ENCODE assay signal across 10 cellular contexts in genomic region chr1:232767381-232768074, GRCh38. TPM values are rescaled to one million over a fixed set of nuclear protein-coding genes. Genes with fewer than 3 reads are reported as not detected.
DNase-seq lines count a peak whose midpoint lies in the region; ATAC-seq, FAIRE-seq and TF ChIP-seq lines count a peak whose summit lies in the region.
"Had no signal": no experiment of that assay in that cellular context is flagged by ENCODE, and none has a peak within 500 bp of the region (broad histone marks: within the 10 kb centered on the region; RNA-seq: fewer than 3 reads in every experiment).

No MANE protein-coding gene starts in this region.

- no peak overlapping the region for H3K27ac Mint-ChIP-seq in astrocyte (ENCODE audit: unreplicated experiment)
- peak overlapping the region in 1 of 10 donors; percentile 20 for H3K27ac Mint-ChIP-seq in naive thymus-derived CD8-positive, alpha-beta T cell
- H3K27ac Mint-ChIP-seq: activated T-helper 2 cell treated with anti-CD3 and anti-CD28 coated beads, Interferon-gamma antibody, Interleukin-2, Interleukin-4, amounts not matched to agents 10 μg/mL and 5 μg/mL and 100 μg/mL, durations not matched to agents 14 hours and 24 hours and 36 hours; IgD-negative memory B cell had no signal

- no peak overlapping the region for H3K9ac ChIP-seq in astrocyte (ENCODE audit: low read length)

- no peaks in the 10 kb centered on the region for H4K20me1 ChIP-seq in astrocyte (ENCODE audit: insufficient read depth, low read length)

- no peaks in the 10 kb centered on the region for H3K9me3 ChIP-seq in astrocyte (ENCODE audit: insufficient read depth, low read depth, low read length)

- no peak for TF ChIP-seq POLR2A in lower leg skin (IDR thresholded peaks at IDR 0.05)

- no peak overlapping the region for H2AFZ ChIP-seq in astrocyte (ENCODE audit: low read depth, low read length)

- no peaks in the 10 kb centered on the region for H3K9me3 Mint-ChIP-seq in astrocyte (ENCODE audit: unreplicated experiment)
- H3K9me3 Mint-ChIP-seq in naive thymus-derived CD8-positive, alpha-beta T cell, result peaks cover 0 to 22% (median 3%) of the 10 kb centered on the region in 9 donors
- H3K9me3 Mint-ChIP-seq: IgD-negative memory B cell had no signal

- ATAC-seq in GM21515 (IDR thresholded peaks at IDR 0.05; ENCODE audit: unreplicated experiment), result no peak
- no peak for ATAC-seq in naive thymus-derived CD8-positive, alpha-beta T cell

- H3K79me2 ChIP-seq in astrocyte (ENCODE audit: insufficient read depth, low read length), result no peaks in the 10 kb centered on the region

- DNase-seq in AG08396 (ENCODE audit: low spot score) (peak; percentile 42), astrocyte (ENCODE audit: low read depth) (peak; percentile 87), lower leg skin (ENCODE audit: low spot score in 2 of 2) (peak; percentile 86 to 87), GM19239 (ENCODE audit: insufficient read length, low spot score) (no peak), germinal center (ENCODE audit: low spot score) (no peak)
- DNase-seq in Jurkat, Clone E6-1 (ENCODE audit: low read depth, low spot score), result peak; percentile 10
- DNase-seq in naive thymus-derived CD8-positive, alpha-beta T cell, result no peak

- 23 to 25% methylated on average over 12 of the region's 12 CpGs for WGBS in lower leg skin, 2 donors

- H3K4me2 ChIP-seq in astrocyte (ENCODE audit: low read length), result no peak overlapping the region

- no peak overlapping the region for H3K27ac ChIP-seq in astrocyte (ENCODE audit: low read depth, low read length)

- peaks cover 15% of the 10 kb centered on the region for H3K4me1 Mint-ChIP-seq in astrocyte (ENCODE audit: low read depth, unreplicated experiment)
- no peaks in the 10 kb centered on the region for H3K4me1 Mint-ChIP-seq in naive thymus-derived CD8-positive, alpha-beta T cell
- H3K4me1 Mint-ChIP-seq: IgD-negative memory B cell had no signal

- H3K27me3 Mint-ChIP-seq in astrocyte (ENCODE audit: low read depth, unreplicated experiment), result no peaks in the 10 kb centered on the region
- H3K27me3 Mint-ChIP-seq in naive thymus-derived CD8-positive, alpha-beta T cell, result peaks cover 0 to 12% (median 4%) of the 10 kb centered on the region in 5 donors

- no peaks in the 10 kb centered on the region for H3K27me3 ChIP-seq in astrocyte (ENCODE audit: insufficient read depth, low read length)

- no peak for FAIRE-seq in astrocyte (lab: Jason Lieb, UNC)
- no peak for FAIRE-seq in GM19239 (lab: Jason Lieb, UNC)

- H3K4me1 ChIP-seq in astrocyte (ENCODE audit: insufficient read depth, low read length), result no peaks in the 10 kb centered on the region

- intact Hi-C loops in lower leg skin (cut with DNase I; ENCODE audit: low total_unique reads), result no loop called here

- H3K36me3 Mint-ChIP-seq in astrocyte (ENCODE audit: low read depth, unreplicated experiment), result no peaks in the 10 kb centered on the region
- peaks cover 0 to 20% (median 1%) of the 10 kb centered on the region in 3 donors for H3K36me3 Mint-ChIP-seq in naive thymus-derived CD8-positive, alpha-beta T cell
- H3K36me3 Mint-ChIP-seq: IgD-negative memory B cell had no signal

- H3K4me3 ChIP-seq in Jurkat, Clone E6-1 (ENCODE audit: low read length), result no peak overlapping the region
- no peak overlapping the region for H3K4me3 ChIP-seq in astrocyte (ENCODE audit: insufficient read depth, low read depth, low read length)
- H3K4me3 ChIP-seq in lower leg skin (ENCODE audit: low read depth, poor library complexity, severe bottlenecking), result no peak overlapping the region

- H3K4me3 Mint-ChIP-seq in astrocyte (ENCODE audit: unreplicated experiment), result no peak overlapping the region
- H3K4me3 Mint-ChIP-seq in naive thymus-derived CD8-positive, alpha-beta T cell, result no peak overlapping the region
- H3K4me3 Mint-ChIP-seq: IgD-negative memory B cell had no signal

- POLR2A ChIA-PET in naive thymus-derived CD8-positive, alpha-beta T cell (lab: Charles Lee), result no interaction called here

- TF ChIP-seq CTCF in astrocyte (IDR thresholded peaks at IDR 0.05; ENCODE audit: insufficient read depth, low read depth, low read length), result no peak
- TF ChIP-seq CTCF in lower leg skin (IDR thresholded peaks at IDR 0.05), result no peak

- H3K36me3 ChIP-seq in astrocyte (ENCODE audit: insufficient read depth, low read length), result no peaks in the 10 kb centered on the region

RNA-seq across cellular contexts. Expression of gene MAP10, which starts 37.7 kb away (rescaled TPM):
- polyA plus RNA-seq in Jurkat, Clone E6-1 (2012; ENCODE audit: insufficient read depth, insufficient read length), result not detected
- total RNA-seq in astrocyte (2.1 and 2.5 TPM in 2 replicates), lower leg skin (1 to 10 TPM in 2 of 4 donors, under 1 TPM in 2; 0.04 to 1.6 (median 0.91) TPM)
- total RNA-seq in naive thymus-derived CD8-positive, alpha-beta T cell, result 1 to 10 TPM; 5.0 to 5.7 TPM
- polyA plus RNA-seq in naive thymus-derived CD8-positive, alpha-beta T cell, result 1 to 10 TPM; 1.5 to 2.1 (median 1.9) TPM

Comparison
In these comparisons a context has a peak if more than half of its experiments do, and no peak if none do; other contexts are left out.
1. DNase-seq: peak in AG08396 (single experiment), Jurkat, Clone E6-1 (single experiment), astrocyte (single experiment) and lower leg skin (2 of 2); none in GM19239 (single experiment), naive thymus-derived CD8-positive, alpha-beta T cell (0 of 10) and germinal center (single experiment).